14 cellular contexts compared by ENCODE assay signal in the genomic region with DNA sequence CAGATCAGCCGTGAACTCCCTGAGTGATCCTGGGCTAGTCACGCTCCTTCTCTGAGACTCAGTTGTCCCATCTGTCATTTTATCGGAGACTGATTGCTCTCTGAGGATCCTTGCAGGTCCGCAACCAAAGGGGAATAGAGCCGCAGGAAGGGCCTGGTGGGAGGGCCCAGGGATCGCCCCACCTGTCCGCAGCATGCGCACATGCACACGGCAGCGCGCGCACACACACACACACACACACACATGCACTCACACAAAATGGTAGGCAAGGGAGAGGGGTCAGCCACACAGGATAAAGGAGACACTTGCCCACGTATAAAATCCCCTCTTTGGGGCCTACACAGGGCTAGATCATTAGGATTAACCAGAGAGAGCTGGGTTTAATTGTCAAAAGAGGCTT.
A peak's percentile ranks its signal among the peaks of the same experiment; 100 is the strongest.
DNase-seq lines count a peak whose midpoint lies in the region; ATAC-seq, FAIRE-seq and TF ChIP-seq lines count a peak whose summit lies in the region.
"Had no signal": no experiment of that assay in that cellular context is flagged by ENCODE, and none has a peak within 500 bp of the region (broad histone marks: within the 10 kb centered on the region; RNA-seq: fewer than 3 reads in every experiment).

No MANE protein-coding gene starts in this region.

- no peak overlapping the region for H2BK12ac ChIP-seq in H1 (ENCODE audit: low read depth, low read length)

- peaks cover 0 to 29% of the 10 kb centered on the region in 2 donors for H3K4me1 ChIP-seq in right atrium auricular region
- peaks cover 0 to 5% (median under 1%) of the 10 kb centered on the region in 4 experiments; a peak in 5 of 7 replicates for H3K4me1 ChIP-seq in H1 (replicated peaks in 1 of 4; ENCODE audit: control insufficient read depth in 3 of 4, insufficient read depth in 4 of 4, low read length in 3 of 4)
- peaks cover 19% of the 10 kb centered on the region for H3K4me1 ChIP-seq in neural progenitor cell
- peaks cover 0 to 16% of the 10 kb centered on the region in 2 donors for H3K4me1 ChIP-seq in uterus
- H3K4me1 ChIP-seq in naive thymus-derived CD4-positive, alpha-beta T cell (ENCODE audit: control insufficient read depth in 2 of 2, insufficient read depth in 2 of 2, low read length in 2 of 2), result no peaks in the 10 kb centered on the region

- FAIRE-seq in H1 (lab: Jason Lieb, UNC), result no peak
- FAIRE-seq: A549, D721Med had no signal

- no peak overlapping the region for H4K5ac ChIP-seq in H1 (ENCODE audit: insufficient read length, low read depth, low read length)

- H4K8ac ChIP-seq in H1 (ENCODE audit: extremely low read depth, insufficient read depth, low read length), result no peak overlapping the region

- intact Hi-C loops in Right ventricle myocardium inferior (cut with DNase I) (no loop called here), uterus (cut with DNase I; ENCODE audit: low total_unique reads) (no loop called here)
- intact Hi-C loops in naive thymus-derived CD4-positive, alpha-beta T cell (cut with micrococcal nuclease), result no loop called here

- H3K27ac ChIP-seq in right atrium auricular region (peak overlapping the region; percentile 73 to 91), H1 (ENCODE audit: low read depth, low read length) (no peak overlapping the region), neural progenitor cell (no peak overlapping the region), uterus (peak overlapping the region; percentile 69 to 79)
- H3K27ac ChIP-seq in naive thymus-derived CD4-positive, alpha-beta T cell (ENCODE audit: low read depth, low read length), result no peak overlapping the region
- H3K27ac ChIP-seq: A549, GM23248, RWPE1 had no signal

- no peaks in the 10 kb centered on the region for H3K9me3 Mint-ChIP-seq in neural progenitor cell
- peaks cover 0 to 1% (median 0%) of the 10 kb centered on the region in 11 donors for H3K9me3 Mint-ChIP-seq in naive thymus-derived CD4-positive, alpha-beta T cell
- H3K9me3 Mint-ChIP-seq: CD4-positive, CD25-positive, alpha-beta regulatory T cell had no signal

- H3K4me2 ChIP-seq in H1 (ENCODE audit: insufficient read depth in 1 of 2, low read depth in 2 of 2, low read length in 2 of 2) (no peak overlapping the region), neural progenitor cell (peak overlapping the region; percentile 18)
- H3K4me2 ChIP-seq: A549 had no signal

- H3K27me3 Mint-ChIP-seq in neural progenitor cell (ENCODE audit: insufficient read depth, low read depth), result peaks cover 6% of the 10 kb centered on the region
- peaks cover 0 to 10% (median 0%) of the 10 kb centered on the region in 5 donors for H3K27me3 Mint-ChIP-seq in naive thymus-derived CD4-positive, alpha-beta T cell
- H3K27me3 Mint-ChIP-seq: CD4-positive, CD25-positive, alpha-beta regulatory T cell had no signal

- no peak overlapping the region for H2BK20ac ChIP-seq in H1 (ENCODE audit: low read length)

- 93% methylated on average over 13 of the region's 13 CpGs; no CpG with 5 or more reads in 1 of the 2 experiments for WGBS in H1 (ENCODE audit: extremely low coverage in 1 of 2, insufficient coverage in 1 of 2, insufficient read length in 1 of 2, insufficient replicate concordance in 2 of 2, low coverage in 1 of 2, low lambda C conversion rate in 2 of 2, missing lambda C conversion rate in 1 of 2), 2 experiments

- H3K9me3 ChIP-seq in right atrium auricular region (no peaks in the 10 kb centered on the region), H1 (ENCODE audit: insufficient read depth in 2 of 2, low read depth in 1 of 2, low read length in 1 of 2) (no peaks in the 10 kb centered on the region), neural progenitor cell (ENCODE audit: low read depth) (no peaks in the 10 kb centered on the region), uterus (no peaks in the 10 kb centered on the region)
- H3K9me3 ChIP-seq in naive thymus-derived CD4-positive, alpha-beta T cell (ENCODE audit: control insufficient read depth in 2 of 3, low read length in 3 of 3), result no peaks in the 10 kb centered on the region
- H3K9me3 ChIP-seq: A549 had no signal

- peaks cover 0 to 6% of the 10 kb centered on the region in 2 experiments for H4K20me1 ChIP-seq in H1 (replicated peaks in 1 of 2; ENCODE audit: control insufficient read depth in 1 of 2, insufficient read depth in 2 of 2, low read length in 2 of 2)
- no peaks in the 10 kb centered on the region for H4K20me1 ChIP-seq in neural progenitor cell (ENCODE audit: low read depth)

- H3F3A ChIP-seq in neural progenitor cell (ENCODE audit: low read depth), result no peaks in the 10 kb centered on the region

- no peak overlapping the region for H3K18ac ChIP-seq in H1 (ENCODE audit: extremely low read depth, low read length)

- no peak overlapping the region for H3K4ac ChIP-seq in H1 (replicated peaks; ENCODE audit: insufficient read length, low read depth, low read length)

- H3K23me2 ChIP-seq in H1 (ENCODE audit: low read depth, low read length), result peaks cover 9% of the 10 kb centered on the region; the same call in 1 of the 2 replicates

- CTCF ChIA-PET in H1 (lab: Charles Lee; ENCODE audit: partially characterized antibody), result interaction anchor here (0.9 to 19.6 kb wide), 15 partner anchors 8 to 233 kb away, joined by 3 to 239 read pairs (median 5); no protein-coding TSS in a partner anchor
- CTCF ChIA-PET in naive thymus-derived CD4-positive, alpha-beta T cell (lab: Charles Lee), result no interaction called here

- TF ChIP-seq POLR2A in H1 (IDR thresholded peaks at IDR 0.05; ENCODE audit: control extremely low read depth in 1 of 2, low read depth in 2 of 2, low read length in 2 of 2), result no peak
- TF ChIP-seq POLR2A in uterus (IDR thresholded peaks at IDR 0.05), result no peak

- TF ChIP-seq CTCF in right atrium auricular region (IDR thresholded peaks at IDR 0.05), result no peak
- no peak for TF ChIP-seq CTCF in H1 (IDR thresholded peaks at IDR 0.05; ENCODE audit: control extremely low read depth in 1 of 3, insufficient read depth in 1 of 3, low read depth in 1 of 3, low read length in 3 of 3)
- TF ChIP-seq CTCF in neural progenitor cell (IDR thresholded peaks at IDR 0.05), result no peak
- no peak for TF ChIP-seq CTCF in uterus (IDR thresholded peaks at IDR 0.05)

- H3K36me3 Mint-ChIP-seq in neural progenitor cell, result no peaks in the 10 kb centered on the region
- H3K36me3 Mint-ChIP-seq in naive thymus-derived CD4-positive, alpha-beta T cell, result no peaks in the 10 kb centered on the region
- H3K36me3 Mint-ChIP-seq: CD4-positive, CD25-positive, alpha-beta regulatory T cell had no signal

- no peak overlapping the region for H2BK120ac ChIP-seq in H1 (replicated peaks; ENCODE audit: low read depth, low read length)

- no peaks in the 10 kb centered on the region for H3K79me2 ChIP-seq in H1 (ENCODE audit: control insufficient read depth in 1 of 2, insufficient read depth in 2 of 2, low read length in 2 of 2)
- no peaks in the 10 kb centered on the region for H3K79me2 ChIP-seq in neural progenitor cell (ENCODE audit: low read depth)

- H3K9ac ChIP-seq in H1 (replicated peaks in 1 of 4; ENCODE audit: extremely low read depth in 1 of 4, low read depth in 3 of 4, low read length in 3 of 4), result no peak overlapping the region
- no peak overlapping the region for H3K9ac ChIP-seq in neural progenitor cell
- H3K9ac ChIP-seq: GM23248 had no signal

- H3K4me3 ChIP-seq in right atrium auricular region (no peak overlapping the region), H1 (ENCODE audit: extremely low read depth in 1 of 4, insufficient read depth in 2 of 4, low read depth in 3 of 4, low read length in 4 of 4) (no peak overlapping the region), neural progenitor cell (no peak overlapping the region), uterus (no peak overlapping the region)
- H3K4me3 ChIP-seq in naive thymus-derived CD4-positive, alpha-beta T cell (ENCODE audit: low read length), result no peak overlapping the region
- H3K4me3 ChIP-seq: A549, GM23248 had no signal

- no peak overlapping the region for H3K14ac ChIP-seq in H1 (ENCODE audit: insufficient read length)

- no peak for TF ChIP-seq RAD21 in H1 (IDR thresholded peaks at IDR 0.05 in 1 of 2, conservative IDR thresholded peaks at IDR 0.05 in 1 of 2; ENCODE audit: low read depth in 2 of 2, low read length in 2 of 2)

- H2BK5ac ChIP-seq in H1 (ENCODE audit: low read depth, low read length), result no peak overlapping the region

- no peak for DNase-seq in right atrium auricular region (ENCODE audit: low spot score)
- DNase-seq in Right ventricle myocardium inferior (ENCODE audit: missing footprints), result no peak
- DNase-seq in H1 (ENCODE audit: low read depth in 1 of 2, low spot score in 2 of 2), result no peak
- DNase-seq in neural progenitor cell (ENCODE audit: low spot score), result no peak
- DNase-seq in uterus, result no peak
- DNase-seq in naive thymus-derived CD4-positive, alpha-beta T cell, result no peak
- no peak for DNase-seq in activated CD8-positive, alpha-beta memory T cell treated with anti-CD3 and anti-CD28 coated beads, Interleukin-2, amount 50 U/mL, for 4 hours
- DNase-seq: CD4-positive, CD25-positive, alpha-beta regulatory T cell; GF-D8 had no signal

- H4K91ac ChIP-seq in H1 (replicated peaks; ENCODE audit: insufficient read length, low read length), result no peak overlapping the region

- no peak overlapping the region for H2AK5ac ChIP-seq in H1 (ENCODE audit: low read depth, low read length)

- peak overlapping the region; percentile 67 for H3K27ac Mint-ChIP-seq in neural progenitor cell
- H3K27ac Mint-ChIP-seq in naive thymus-derived CD4-positive, alpha-beta T cell, result no peak overlapping the region
- H3K27ac Mint-ChIP-seq: CD4-positive, CD25-positive, alpha-beta regulatory T cell had no signal

- POLR2A ChIA-PET in H1 (lab: Charles Lee; ENCODE audit: partially characterized antibody), result interaction anchor here (1.0 kb wide), 1 partner anchor 15 kb away, joined by 3 read pairs; no protein-coding TSS in a partner anchor
- POLR2A ChIA-PET in naive thymus-derived CD4-positive, alpha-beta T cell (lab: Charles Lee), result no interaction called here

- no peak for ATAC-seq in Right ventricle myocardium inferior
- no peak for ATAC-seq in naive thymus-derived CD4-positive, alpha-beta T cell
- no peak for ATAC-seq in HG03432 (IDR thresholded peaks at IDR 0.05; ENCODE audit: unreplicated experiment)

- H3K4me1 Mint-ChIP-seq in neural progenitor cell, result peaks cover 36% of the 10 kb centered on the region
- H3K4me1 Mint-ChIP-seq in naive thymus-derived CD4-positive, alpha-beta T cell, result peaks cover 0 to 11% (median 0%) of the 10 kb centered on the region in 7 donors

- H2AFZ ChIP-seq in H1 (ENCODE audit: low read length) (no peak overlapping the region), neural progenitor cell (replicated peaks) (no peak overlapping the region)
- H2AFZ ChIP-seq: GM23248 had no signal

- no peak for TF ChIP-seq EP300 in H1 (IDR thresholded peaks at IDR 0.05; ENCODE audit: borderline replicate concordance in 1 of 2, low read depth in 2 of 2, low read length in 2 of 2)

- H3K27me3 ChIP-seq in right atrium auricular region (no peaks in the 10 kb centered on the region), H1 (replicated peaks in 1 of 4; ENCODE audit: control insufficient read depth in 3 of 4, extremely low read depth in 1 of 4, insufficient read depth in 3 of 4, low read length in 3 of 4) (peaks cover 0 to 8% (median 1%) of the 10 kb centered on the region in 4 experiments; a peak in 4 of 7 replicates), neural progenitor cell (peaks cover 4% of the 10 kb centered on the region), uterus (no peaks in the 10 kb centered on the region)
- H3K27me3 ChIP-seq in naive thymus-derived CD4-positive, alpha-beta T cell (ENCODE audit: control insufficient read depth in 2 of 2, insufficient read depth in 2 of 2, low read length in 2 of 2), result no peaks in the 10 kb centered on the region

- H3K23ac ChIP-seq in H1 (ENCODE audit: insufficient read length), result no peak overlapping the region

- H3K36me3 ChIP-seq in right atrium auricular region, result no peaks in the 10 kb centered on the region
- H3K36me3 ChIP-seq in H1 (ENCODE audit: control insufficient read depth in 2 of 4, insufficient read depth in 4 of 4, low read length in 3 of 4), result no peaks in the 10 kb centered on the region
- H3K36me3 ChIP-seq in neural progenitor cell, result no peaks in the 10 kb centered on the region
- H3K36me3 ChIP-seq in uterus, result no peaks in the 10 kb centered on the region
- no peaks in the 10 kb centered on the region for H3K36me3 ChIP-seq in naive thymus-derived CD4-positive, alpha-beta T cell (ENCODE audit: control insufficient read depth in 2 of 3, insufficient read depth in 3 of 3, low read length in 3 of 3)

- H3K79me1 ChIP-seq in H1 (ENCODE audit: low read depth, low read length), result no peaks in the 10 kb centered on the region

- peak overlapping the region; percentile 46; the same call in 1 of the 2 replicates for H2BK15ac ChIP-seq in H1 (ENCODE audit: low read length)

- no peak overlapping the region for H3K56ac ChIP-seq in H1 (replicated peaks; ENCODE audit: insufficient read length, low read depth, low read length)

- H3K4me3 Mint-ChIP-seq in neural progenitor cell, result peak overlapping the region; percentile 51
- H3K4me3 Mint-ChIP-seq in naive thymus-derived CD4-positive, alpha-beta T cell, result no peak overlapping the region
- H3K4me3 Mint-ChIP-seq: CD4-positive, CD25-positive, alpha-beta regulatory T cell had no signal

Comparison
In these comparisons a context has a peak if more than half of its experiments do, and no peak if none do; other contexts are left out.
1. H3K27ac ChIP-seq: peak in right atrium auricular region (2 of 2) and uterus (2 of 2); none in H1 (single experiment), neural progenitor cell (single experiment) and naive thymus-derived CD4-positive, alpha-beta T cell (single experiment).